12 cellular contexts compared by ENCODE assay signal in genomic region chr17:72931163-72931562, GRCh38.
DNase-seq lines count a peak whose midpoint lies in the region; ATAC-seq and TF ChIP-seq lines count a peak whose summit lies in the region.
"Had no signal": no experiment of that assay in that cellular context is flagged by ENCODE, and none has a peak within 500 bp of the region (broad histone marks: within the 10 kb centered on the region; RNA-seq: fewer than 3 reads in every experiment).

No MANE protein-coding gene starts in this region.

- DNase-seq in activated CD8-positive, alpha-beta memory T cell treated with anti-CD3 and anti-CD28 coated beads, Interleukin-2, amount 10 ng/mL, durations not matched to agents 7 days and 5 days: peak; percentile 58
- DNase-seq in activated CD8-positive, alpha-beta memory T cell treated with anti-CD3 and anti-CD28 coated beads, Interleukin-2, amount 50 U/mL, for 4 hours: no peak
- peak; percentile 36 for DNase-seq in activated CD8-positive, alpha-beta T cell treated with anti-CD3 and anti-CD28 coated beads, Interleukin-2, amount 10 ng/mL, durations not matched to agents 7 days and 5 days
- no peak for DNase-seq in stimulated activated naive CD8-positive, alpha-beta T cell treated with anti-CD3 and anti-CD28 coated beads, Interleukin-15, Interleukin-2, amounts not matched to agents 100 U/mL and 50 U/mL, for 24 hours
- DNase-seq in left ventricle myocardium inferior: no peak
- DNase-seq: midbrain; MM.1S; SHP77 treated with DMSO at 0.1 percent for 48 hours; stimulated activated CD4-positive, alpha-beta T cell treated with anti-CD3 and anti-CD28 coated beads, Interleukin-12 subunit alpha, Interleukin-12 subunit beta, amount 100 ng/mL, for 4 hours had no signal

- no peaks in the 10 kb centered on the region for H3K27me3 ChIP-seq in left ventricle myocardium inferior (ENCODE audit: low read depth)

- intact Hi-C loops in left ventricle myocardium inferior (cut with micrococcal nuclease): no loop called here

- no peak overlapping the region for H3K4me3 ChIP-seq in left ventricle myocardium inferior

- TF ChIP-seq CTCF in left ventricle myocardium inferior (IDR thresholded peaks at IDR 0.05; ENCODE audit: borderline replicate concordance): no peak

- POLR2A ChIA-PET in activated CD8-positive, alpha-beta T cell treated with anti-CD3 and anti-CD28 coated beads, Interleukin-2, amount 10 ng/mL, durations not matched to agents 7 days and 5 days (lab: Charles Lee): interaction anchor here (0.7 kb wide), 1 partner anchor 16 kb away, joined by 3 read pairs; no protein-coding TSS in a partner anchor

- ATAC-seq in activated CD8-positive, alpha-beta memory T cell treated with anti-CD3 and anti-CD28 coated beads, Interleukin-2, amount 10 ng/mL, durations not matched to agents 7 days and 5 days: peak; percentile 84
- ATAC-seq in HG02759 (IDR thresholded peaks at IDR 0.05; ENCODE audit: unreplicated experiment): peak; percentile 37
- ATAC-seq in activated CD8-positive, alpha-beta T cell treated with anti-CD3 and anti-CD28 coated beads, Interleukin-2, amount 10 ng/mL, durations not matched to agents 7 days and 5 days: peak; percentile 80
- ATAC-seq in stimulated activated naive CD8-positive, alpha-beta T cell treated with anti-CD3 and anti-CD28 coated beads, Interleukin-15, Interleukin-2, amounts not matched to agents 100 U/mL and 50 U/mL, for 24 hours: peak; percentile 81
- ATAC-seq in HG03097 (IDR thresholded peaks at IDR 0.05; ENCODE audit: low FRiP score, unreplicated experiment): no peak
- no peak for ATAC-seq in esophagus mucosa

- no peaks in the 10 kb centered on the region for H3K36me3 ChIP-seq in left ventricle myocardium inferior

- H3K27ac Mint-ChIP-seq in activated CD8-positive, alpha-beta memory T cell treated with anti-CD3 and anti-CD28 coated beads, Interleukin-2, amount 10 ng/mL, durations not matched to agents 7 days and 5 days: peak overlapping the region; percentile 39
- peak overlapping the region; percentile 12 for H3K27ac Mint-ChIP-seq in activated CD8-positive, alpha-beta T cell treated with anti-CD3 and anti-CD28 coated beads, Interleukin-2, amount 10 ng/mL, durations not matched to agents 7 days and 5 days

- H3K9me3 Mint-ChIP-seq in activated CD8-positive, alpha-beta memory T cell treated with anti-CD3 and anti-CD28 coated beads, Interleukin-2, amount 10 ng/mL, durations not matched to agents 7 days and 5 days (ENCODE audit: low read depth): no peaks in the 10 kb centered on the region
- H3K9me3 Mint-ChIP-seq in activated CD8-positive, alpha-beta T cell treated with anti-CD3 and anti-CD28 coated beads, Interleukin-2, amount 10 ng/mL, durations not matched to agents 7 days and 5 days (ENCODE audit: insufficient read depth): no peaks in the 10 kb centered on the region

- no peaks in the 10 kb centered on the region for H3K9me3 ChIP-seq in left ventricle myocardium inferior (replicated peaks)

- no peaks in the 10 kb centered on the region for H3K4me1 ChIP-seq in left ventricle myocardium inferior

- CTCF ChIA-PET in activated CD8-positive, alpha-beta memory T cell treated with anti-CD3 and anti-CD28 coated beads, Interleukin-2, amount 10 ng/mL, durations not matched to agents 7 days and 5 days (lab: Charles Lee): interaction anchor here (0.8 to 1.3 kb wide), 2 partner anchors 204 to 205 kb away, joined by 3 read pairs; no protein-coding TSS in a partner anchor
- CTCF ChIA-PET in activated CD8-positive, alpha-beta T cell treated with anti-CD3 and anti-CD28 coated beads, Interleukin-2, amount 10 ng/mL, durations not matched to agents 7 days and 5 days (lab: Charles Lee): interaction anchor here (0.9 kb wide), 1 partner anchor 205 kb away, joined by 3 read pairs; no protein-coding TSS in a partner anchor

- H3K27me3 Mint-ChIP-seq in activated CD8-positive, alpha-beta memory T cell treated with anti-CD3 and anti-CD28 coated beads, Interleukin-2, amount 10 ng/mL, durations not matched to agents 7 days and 5 days: no peaks in the 10 kb centered on the region
- no peaks in the 10 kb centered on the region for H3K27me3 Mint-ChIP-seq in activated CD8-positive, alpha-beta T cell treated with anti-CD3 and anti-CD28 coated beads, Interleukin-2, amount 10 ng/mL, durations not matched to agents 7 days and 5 days (ENCODE audit: low read depth)

- H3K27ac ChIP-seq in left ventricle myocardium inferior (replicated peaks): no peak overlapping the region

- H3K4me3 Mint-ChIP-seq in activated CD8-positive, alpha-beta memory T cell treated with anti-CD3 and anti-CD28 coated beads, Interleukin-2, amount 10 ng/mL, durations not matched to agents 7 days and 5 days: no peak overlapping the region
- no peak overlapping the region for H3K4me3 Mint-ChIP-seq in activated CD8-positive, alpha-beta T cell treated with anti-CD3 and anti-CD28 coated beads, Interleukin-2, amount 10 ng/mL, durations not matched to agents 7 days and 5 days

- H3K4me1 Mint-ChIP-seq in activated CD8-positive, alpha-beta memory T cell treated with anti-CD3 and anti-CD28 coated beads, Interleukin-2, amount 10 ng/mL, durations not matched to agents 7 days and 5 days: peaks cover 21% of the 10 kb centered on the region
- peaks cover 13% of the 10 kb centered on the region for H3K4me1 Mint-ChIP-seq in activated CD8-positive, alpha-beta T cell treated with anti-CD3 and anti-CD28 coated beads, Interleukin-2, amount 10 ng/mL, durations not matched to agents 7 days and 5 days (ENCODE audit: low read depth)

- H3K36me3 Mint-ChIP-seq in activated CD8-positive, alpha-beta memory T cell treated with anti-CD3 and anti-CD28 coated beads, Interleukin-2, amount 10 ng/mL, durations not matched to agents 7 days and 5 days: no peaks in the 10 kb centered on the region
- no peaks in the 10 kb centered on the region for H3K36me3 Mint-ChIP-seq in activated CD8-positive, alpha-beta T cell treated with anti-CD3 and anti-CD28 coated beads, Interleukin-2, amount 10 ng/mL, durations not matched to agents 7 days and 5 days (ENCODE audit: low read depth)

Comparison
In these comparisons a context has a peak if more than half of its experiments do, and no peak if none do; other contexts are left out.
1. DNase-seq: peak in activated CD8-positive, alpha-beta memory T cell treated with anti-CD3 and anti-CD28 coated beads, Interleukin-2, amount 10 ng/mL, durations not matched to agents 7 days and 5 days (single experiment) and activated CD8-positive, alpha-beta T cell treated with anti-CD3 and anti-CD28 coated beads, Interleukin-2, amount 10 ng/mL, durations not matched to agents 7 days and 5 days (single experiment); none in activated CD8-positive, alpha-beta memory T cell treated with anti-CD3 and anti-CD28 coated beads, Interleukin-2, amount 50 U/mL, for 4 hours (single experiment), stimulated activated naive CD8-positive, alpha-beta T cell treated with anti-CD3 and anti-CD28 coated beads, Interleukin-15, Interleukin-2, amounts not matched to agents 100 U/mL and 50 U/mL, for 24 hours (single experiment) and left ventricle myocardium inferior (single experiment).
2. ATAC-seq: peak in activated CD8-positive, alpha-beta memory T cell treated with anti-CD3 and anti-CD28 coated beads, Interleukin-2, amount 10 ng/mL, durations not matched to agents 7 days and 5 days (single experiment), HG02759 (single experiment), activated CD8-positive, alpha-beta T cell treated with anti-CD3 and anti-CD28 coated beads, Interleukin-2, amount 10 ng/mL, durations not matched to agents 7 days and 5 days (single experiment) and stimulated activated naive CD8-positive, alpha-beta T cell treated with anti-CD3 and anti-CD28 coated beads, Interleukin-15, Interleukin-2, amounts not matched to agents 100 U/mL and 50 U/mL, for 24 hours (single experiment); none in HG03097 (single experiment) and esophagus mucosa (single experiment).